In the genomic region with DNA sequence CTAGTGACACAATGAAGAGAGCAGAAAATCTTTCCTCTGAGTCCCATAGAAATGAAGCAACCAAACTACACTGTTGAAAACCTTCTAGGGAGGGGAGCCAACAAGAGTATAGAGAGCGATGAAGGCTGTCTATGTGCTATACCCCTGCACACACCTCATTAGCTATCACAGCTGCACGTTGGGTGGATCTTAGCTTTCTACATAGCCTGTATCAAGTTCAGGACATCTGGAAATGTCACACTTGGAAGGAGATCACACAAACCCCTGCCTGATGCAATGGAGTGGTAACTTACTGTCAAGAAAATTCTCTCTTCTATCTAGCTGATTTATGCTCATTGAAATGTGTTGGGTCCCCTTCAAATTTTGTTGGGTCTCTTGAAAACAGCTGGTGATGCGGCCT, we compare ENCODE assay signal across 26 cellular contexts.
"Had no signal": no experiment of that assay in that cellular context is flagged by ENCODE, and none has a peak within 500 bp of the region (broad histone marks: within the 10 kb centered on the region; RNA-seq: fewer than 3 reads in every experiment).

No MANE protein-coding gene starts in this region.

- H3K27ac ChIP-seq: ascending aorta, body of pancreas had no signal

- H3K27me3 ChIP-seq: ascending aorta, body of pancreas had no signal

- H3K4me3 ChIP-seq: ascending aorta, body of pancreas had no signal

- DNase-seq: activated B cell treated with CpG ODN at 0.5 μM for 24 hours; activated CD4-positive, alpha-beta T cell treated with anti-CD3 and anti-CD28 coated beads for 1 hour; activated CD4-positive, alpha-beta T cell treated with anti-CD3 and anti-CD28 coated beads, Interleukin-2, amount 10 ng/mL, durations not matched to agents 24 days and 14 days; activated CD4-positive, alpha-beta T cell treated with anti-CD3 and anti-CD28 coated beads, Interleukin-2, amount 50 U/mL, for 48 hours; activated CD8-positive, alpha-beta memory T cell treated with anti-CD3 and anti-CD28 coated beads, Interleukin-2, amount 10 ng/mL, durations not matched to agents 7 days and 5 days; activated effector memory CD4-positive, alpha-beta T cell treated with Interleukin-2 at 50 U/mL for 16 hours; activated naive CD4-positive, alpha-beta T cell; activated T-cell treated with anti-CD3 and anti-CD28 coated beads, Interleukin-2, amount 50 U/mL, for 24 hours; amniotic stem cell; body of pancreas; central memory CD4-positive, alpha-beta T cell; Kasumi-1; NCI-H1048; NCI-H146; NCI-H187 treated with DMSO at 0.1 percent for 48 hours; NCI-H2081 treated with DMSO at 0.1 percent for 48 hours; NCI-H446 treated with DMSO at 0.1 percent for 48 hours; NK-92 treated with Interleukin-12 subunit alpha and Interleukin-12 subunit beta, amount 100 ng/mL, for 24 hours; PC-3; SHP77 treated with DMSO at 0.1 percent for 48 hours; T-helper 17 cell; T-helper 9 cell had no signal

- H3K36me3 ChIP-seq: ascending aorta had no signal

- H3K4me1 ChIP-seq: ascending aorta, body of pancreas had no signal

- ATAC-seq: activated CD8-positive, alpha-beta memory T cell treated with anti-CD3 and anti-CD28 coated beads, Interleukin-2, amount 10 ng/mL, durations not matched to agents 7 days and 5 days; body of pancreas; PC-3; T-helper 17 cell had no signal

- FAIRE-seq: bronchial epithelial cell, RCC 7860, TTC549 had no signal
